ENCODE assay signal across 26 cellular contexts in the genomic region with DNA sequence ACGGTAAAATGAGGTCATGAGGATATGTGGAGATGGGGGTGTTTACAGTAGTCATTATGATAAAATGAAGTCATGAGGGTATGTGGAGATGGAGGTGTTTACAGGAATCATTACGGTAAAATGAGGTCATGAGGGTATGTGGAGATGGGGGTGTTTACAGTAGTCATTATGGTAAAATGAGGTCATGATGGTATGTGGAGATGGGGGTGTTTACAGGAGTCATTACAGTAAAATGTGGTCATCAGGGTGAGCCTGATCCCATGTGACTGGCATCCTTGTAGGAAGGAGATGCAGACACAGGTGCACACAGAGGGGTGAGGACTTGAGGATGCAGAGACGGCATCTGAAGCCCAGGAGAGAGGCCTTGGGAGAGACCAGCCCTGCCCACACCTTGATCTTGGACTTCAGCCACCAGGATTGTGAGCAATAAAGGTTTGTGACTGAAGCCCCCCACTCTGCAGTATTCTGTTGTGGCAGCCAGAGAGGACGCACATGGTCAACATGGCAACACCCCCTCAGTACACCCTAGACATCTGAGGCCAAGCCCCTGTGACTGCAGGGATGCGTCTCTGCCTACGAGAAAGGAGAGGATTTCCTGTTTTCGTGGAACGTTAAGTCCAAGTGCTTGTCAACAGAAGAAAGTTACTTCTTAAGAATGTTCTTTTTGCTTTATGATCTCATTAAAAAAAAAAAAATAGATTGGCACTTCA.
A peak's percentile ranks its signal among the peaks of the same experiment; 100 is the strongest.
DNase-seq lines count a peak whose midpoint lies in the region; ATAC-seq, FAIRE-seq and TF ChIP-seq lines count a peak whose summit lies in the region.
"Had no signal": no experiment of that assay in that cellular context is flagged by ENCODE, and none has a peak within 500 bp of the region (broad histone marks: within the 10 kb centered on the region; RNA-seq: fewer than 3 reads in every experiment).

No MANE protein-coding gene starts in this region.

- H3K79me2 ChIP-seq in HepG2 (ENCODE audit: insufficient read depth, low read length) = no peaks in the 10 kb centered on the region

- no peak for TF ChIP-seq POLR2A in HepG2 (IDR thresholded peaks at IDR 0.05; ENCODE audit: insufficient read depth in 1 of 2, low read depth in 2 of 2, low read length in 2 of 2)

- H3K36me3 ChIP-seq in BLaER1 (no peaks in the 10 kb centered on the region), HepG2 (replicated peaks in 1 of 2; ENCODE audit: control insufficient read depth in 1 of 2, insufficient read depth in 2 of 2, low read length in 2 of 2) (no peaks in the 10 kb centered on the region), aorta (ENCODE audit: control insufficient read depth in 1 of 2, insufficient read depth in 2 of 2, low read length in 1 of 2) (no peaks in the 10 kb centered on the region)
- H3K36me3 ChIP-seq: cardiac muscle cell, esophagus muscularis mucosa, suprapubic skin had no signal

- H2AFZ ChIP-seq in HepG2 (ENCODE audit: low read length) = no peak overlapping the region

- CTCF ChIA-PET in HepG2 (lab: Yijun Ruan, JAX; ENCODE audit: low intra/inter-chr PET ratio, low total read pairs) = no interaction called here

- no peak for TF ChIP-seq CTCF in HepG2 (CRISPR knock-in tag; IDR thresholded peaks at IDR 0.05)

- no peak for DNase-seq in activated CD4-positive, CD25-positive, alpha-beta regulatory T cell (lab: John Stamatoyannopoulos, UW)
- DNase-seq in RKO (ENCODE audit: low spot score) (peak; percentile 27), HepG2 (ENCODE audit: low spot score) (no peak), middle frontal gyrus (ENCODE audit: extremely low spot score, low spot score) (no peak), aorta (no peak), AG08395 (ENCODE audit: low spot score) (no peak)
- DNase-seq: activated CD4-positive, CD25-positive, alpha-beta regulatory T cell treated with anti-CD3 and anti-CD28 coated beads, Interleukin-2, amount 50 U/mL, for 72 hours; activated CD8-positive, alpha-beta memory T cell treated with anti-CD3 and anti-CD28 coated beads, Interleukin-2, amount 10 ng/mL, durations not matched to agents 7 days and 5 days; activated effector memory CD4-positive, alpha-beta T cell treated with Interleukin-2 at 50 U/mL for 16 hours; anterior cingulate cortex; cortex of kidney; EL; endodermal cell; foreskin melanocyte; H7; left cardiac atrium; mammary epithelial cell; NCI-H187; NCI-H69; OCI-M1 had no signal

- H4K20me1 ChIP-seq in BLaER1 (no peaks in the 10 kb centered on the region), HepG2 (ENCODE audit: insufficient read depth, low read length) (peaks cover 9% of the 10 kb centered on the region; the same call in 1 of the 2 replicates)

- in situ Hi-C loops in HepG2 (cut with HindIII; ENCODE audit: extremely low pct_ligation_motif_present, low pct_unique_long_range_greater_than_20kb) = no loop called here

- BruUV-seq in HepG2 (replicated peaks; lab: Mats Ljungman, UMichigan) = no TSS peak

- H3K27ac ChIP-seq in BLaER1 (no peak overlapping the region), HepG2 (ENCODE audit: extremely low read length, insufficient read depth, low read length) (no peak overlapping the region), aorta (ENCODE audit: low read depth in 1 of 2, low read length in 2 of 2) (no peak overlapping the region)
- H3K27ac ChIP-seq: cardiac muscle cell, esophagus muscularis mucosa, suprapubic skin had no signal

- peaks cover 40% of the 10 kb centered on the region for H3K9me3 ChIP-seq in BLaER1
- H3K9me3 ChIP-seq in HepG2 (ENCODE audit: low read length) = peaks cover 18% of the 10 kb centered on the region; the same call in 1 of the 2 replicates
- H3K9me3 ChIP-seq in aorta (ENCODE audit: control insufficient read depth, low read length) = peaks cover 4% of the 10 kb centered on the region
- H3K9me3 ChIP-seq: esophagus muscularis mucosa, suprapubic skin had no signal

- FAIRE-seq in HepG2 (lab: Jason Lieb, UNC) = no peak

- H3K4me2 ChIP-seq in BLaER1 (peak overlapping the region; percentile 29; the same call in 1 of the 2 replicates), HepG2 (ENCODE audit: low read depth, low read length) (no peak overlapping the region)

- ATAC-seq in activated CD4-positive, CD25-positive, alpha-beta regulatory T cell treated with anti-CD3 and anti-CD28 coated beads, Interleukin-2, amount 50 U/mL, for 24 hours = peak; percentile 53 to 60
- no peak for ATAC-seq in HepG2
- no peak for ATAC-seq in aorta (ENCODE audit: low FRiP score)
- ATAC-seq: activated CD8-positive, alpha-beta memory T cell treated with anti-CD3 and anti-CD28 coated beads, Interleukin-2, amount 10 ng/mL, durations not matched to agents 7 days and 5 days; left cardiac atrium; Right ventricle myocardium inferior had no signal

- intact Hi-C loops in HepG2 (cut with micrococcal nuclease; ENCODE audit: unreplicated experiment) = no loop called here
- intact Hi-C loops in aorta (cut with DNase I) = no loop called here

- H3K9ac ChIP-seq in BLaER1 (no peak overlapping the region), HepG2 (ENCODE audit: insufficient read depth, low read depth, low read length) (no peak overlapping the region)

- H3K27me3 ChIP-seq in BLaER1 = no peaks in the 10 kb centered on the region; the same call in 1 of the 2 replicates
- peaks cover 0 to 4% of the 10 kb centered on the region in 2 experiments; a peak in 1 of 5 replicates for H3K27me3 ChIP-seq in HepG2 (ENCODE audit: control insufficient read depth in 1 of 2, insufficient read depth in 2 of 2, low read length in 2 of 2)
- no peaks in the 10 kb centered on the region for H3K27me3 ChIP-seq in aorta (ENCODE audit: control insufficient read depth in 1 of 2, insufficient read depth in 2 of 2, low read length in 1 of 2)
- H3K27me3 ChIP-seq: cardiac muscle cell had no signal

- POLR2A ChIA-PET in HepG2 (lab: Yijun Ruan, JAX) = no interaction called here

- H3K4me3 ChIP-seq in BLaER1 = no peak overlapping the region
- H3K4me3 ChIP-seq in HepG2 (replicated peaks in 1 of 3; ENCODE audit: insufficient read depth in 1 of 3, low read depth in 2 of 3, low read length in 3 of 3) = no peak overlapping the region
- H3K4me3 ChIP-seq in aorta (ENCODE audit: low read length in 2 of 2) = no peak overlapping the region
- H3K4me3 ChIP-seq: cardiac muscle cell, esophagus muscularis mucosa, suprapubic skin had no signal

- no peak for TF ChIP-seq RAD21 in HepG2 (CRISPR knock-in tag; IDR thresholded peaks at IDR 0.05)

- WGBS in HepG2 (ENCODE audit: low lambda C conversion rate) = 80% methylated on average over 8 of the region's 8 CpGs
- WGBS in aorta, 2 donors = 80 to 85% methylated on average over 8 of the region's 8 CpGs

- TF ChIP-seq EP300 in HepG2 (IDR thresholded peaks at IDR 0.05; ENCODE audit: low read depth in 2 of 2, low read length in 2 of 2) (no peak), HepG2 (CRISPR knock-in tag; IDR thresholded peaks at IDR 0.05; ENCODE audit: borderline replicate concordance) (no peak)

- peaks cover 33% of the 10 kb centered on the region for H3K4me1 ChIP-seq in BLaER1
- H3K4me1 ChIP-seq in HepG2 (ENCODE audit: insufficient read depth, low read length) = no peaks in the 10 kb centered on the region
- no peaks in the 10 kb centered on the region for H3K4me1 ChIP-seq in aorta (ENCODE audit: control insufficient read depth in 1 of 2, insufficient read depth in 2 of 2, low read length in 2 of 2)
- H3K4me1 ChIP-seq: esophagus muscularis mucosa, suprapubic skin had no signal

TF ChIP-seq in HepG2, 621 proteins besides CTCF, POLR2A, EP300 and RAD21:
- TF ChIP-seq ATF7 (IDR thresholded peaks at IDR 0.05) (peak; percentile 89), ATF7 (CRISPR knock-in tag; IDR thresholded peaks at IDR 0.05) (no peak), ZNF564 (CRISPR knock-in tag; IDR thresholded peaks at IDR 0.05) (no peak), GZF1 (CRISPR knock-in tag; IDR thresholded peaks at IDR 0.05) (peak; percentile 99), CREB1 (IDR thresholded peaks at IDR 0.05) (peak; percentile 76), CREB1 (CRISPR knock-in tag; IDR thresholded peaks at IDR 0.05) (no peak), FOXA1 (IDR thresholded peaks at IDR 0.05) (0 out of 2 replicates have a peak, but pooled peaks have one; percentile 31), FOXA1 (CRISPR knock-in tag; IDR thresholded peaks at IDR 0.05) (no peak)
- TF ChIP-seq, protein P1, sequence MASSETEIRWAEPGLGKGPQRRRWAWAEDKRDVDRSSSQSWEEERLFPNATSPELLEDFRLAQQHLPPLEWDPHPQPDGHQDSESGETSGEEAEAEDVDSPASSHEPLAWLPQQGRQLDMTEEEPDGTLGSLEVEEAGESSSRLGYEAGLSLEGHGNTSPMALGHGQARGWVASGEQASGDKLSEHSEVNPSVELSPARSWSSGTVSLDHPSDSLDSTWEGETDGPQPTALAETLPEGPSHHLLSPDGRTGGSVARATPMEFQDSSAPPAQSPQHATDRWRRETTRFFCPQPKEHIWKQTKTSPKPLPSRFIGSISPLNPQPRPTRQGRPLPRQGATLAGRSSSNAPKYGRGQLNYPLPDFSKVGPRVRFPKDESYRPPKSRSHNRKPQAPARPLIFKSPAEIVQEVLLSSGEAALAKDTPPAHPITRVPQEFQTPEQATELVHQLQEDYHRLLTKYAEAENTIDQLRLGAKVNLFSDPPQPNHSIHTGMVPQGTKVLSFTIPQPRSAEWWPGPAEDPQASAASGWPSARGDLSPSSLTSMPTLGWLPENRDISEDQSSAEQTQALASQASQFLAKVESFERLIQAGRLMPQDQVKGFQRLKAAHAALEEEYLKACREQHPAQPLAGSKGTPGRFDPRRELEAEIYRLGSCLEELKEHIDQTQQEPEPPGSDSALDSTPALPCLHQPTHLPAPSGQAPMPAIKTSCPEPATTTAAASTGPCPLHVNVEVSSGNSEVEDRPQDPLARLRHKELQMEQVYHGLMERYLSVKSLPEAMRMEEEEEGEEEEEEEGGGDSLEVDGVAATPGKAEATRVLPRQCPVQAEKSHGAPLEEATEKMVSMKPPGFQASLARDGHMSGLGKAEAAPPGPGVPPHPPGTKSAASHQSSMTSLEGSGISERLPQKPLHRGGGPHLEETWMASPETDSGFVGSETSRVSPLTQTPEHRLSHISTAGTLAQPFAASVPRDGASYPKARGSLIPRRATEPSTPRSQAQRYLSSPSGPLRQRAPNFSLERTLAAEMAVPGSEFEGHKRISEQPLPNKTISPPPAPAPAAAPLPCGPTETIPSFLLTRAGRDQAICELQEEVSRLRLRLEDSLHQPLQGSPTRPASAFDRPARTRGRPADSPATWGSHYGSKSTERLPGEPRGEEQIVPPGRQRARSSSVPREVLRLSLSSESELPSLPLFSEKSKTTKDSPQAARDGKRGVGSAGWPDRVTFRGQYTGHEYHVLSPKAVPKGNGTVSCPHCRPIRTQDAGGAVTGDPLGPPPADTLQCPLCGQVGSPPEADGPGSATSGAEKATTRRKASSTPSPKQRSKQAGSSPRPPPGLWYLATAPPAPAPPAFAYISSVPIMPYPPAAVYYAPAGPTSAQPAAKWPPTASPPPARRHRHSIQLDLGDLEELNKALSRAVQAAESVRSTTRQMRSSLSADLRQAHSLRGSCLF (CRISPR knock-in tag; IDR thresholded peaks at IDR 0.05; ENCODE audit: borderline replicate concordance) = no peak

Comparison
In these comparisons a context has a peak if more than half of its experiments do, and no peak if none do; other contexts are left out.
1. ATAC-seq: peak in activated CD4-positive, CD25-positive, alpha-beta regulatory T cell treated with anti-CD3 and anti-CD28 coated beads, Interleukin-2, amount 50 U/mL, for 24 hours (2 of 2); none in HepG2 (single experiment) and aorta (single experiment).